In the genomic region with DNA sequence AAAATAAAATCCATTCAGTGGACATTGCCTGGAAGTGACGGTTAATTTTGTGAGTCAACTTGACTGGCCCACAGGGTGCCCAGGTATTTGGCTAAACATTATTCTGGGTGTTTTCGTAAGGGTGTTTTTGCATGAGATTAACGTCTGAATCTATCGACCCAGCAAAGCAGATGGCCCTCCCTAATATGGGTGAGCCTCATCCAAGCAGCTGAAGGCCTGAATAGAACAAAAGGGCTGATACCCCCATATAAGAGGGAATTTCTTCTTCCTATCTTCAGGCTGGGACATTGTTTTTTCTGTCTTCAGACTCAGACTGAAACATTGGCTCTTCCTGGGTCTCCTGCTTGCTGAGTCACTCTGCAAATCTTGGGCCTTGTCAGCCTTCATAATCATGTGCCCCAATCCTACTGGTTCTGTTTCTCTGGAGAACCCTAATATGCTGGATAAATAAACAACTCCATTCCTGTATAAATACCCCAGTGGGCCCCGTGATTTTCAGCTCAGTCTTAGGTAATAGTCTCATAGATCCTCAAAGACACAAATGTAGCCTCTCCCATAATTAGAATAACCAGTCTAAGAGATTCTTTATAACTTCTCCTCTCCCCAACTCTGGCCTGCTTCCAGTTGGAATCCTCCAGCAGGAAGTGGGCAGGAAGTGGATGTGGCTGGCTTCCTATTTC, we compare ENCODE assay signal across 15 cellular contexts. TPM values are rescaled to one million over a fixed set of nuclear protein-coding genes. Genes with fewer than 3 reads are reported as not detected.
A peak's percentile ranks its signal among the peaks of the same experiment; 100 is the strongest.
DNase-seq lines count a peak whose midpoint lies in the region; ATAC-seq and TF ChIP-seq lines count a peak whose summit lies in the region.
"Had no signal": no experiment of that assay in that cellular context is flagged by ENCODE, and none has a peak within 500 bp of the region (broad histone marks: within the 10 kb centered on the region; RNA-seq: fewer than 3 reads in every experiment).

No MANE protein-coding gene starts in this region.

- H3K4me1 ChIP-seq in PC-3 (ENCODE audit: insufficient read depth, low read length) (peaks cover 23% of the 10 kb centered on the region), osteoblast (ENCODE audit: insufficient read depth, low read length) (peaks cover 24% of the 10 kb centered on the region)

- H3K27ac ChIP-seq in PC-3 (ENCODE audit: low read length) (peak overlapping the region; percentile 37), osteoblast (ENCODE audit: low read depth, low read length) (peak overlapping the region; percentile 67)
- H3K27ac ChIP-seq: skin epidermis, WERI-Rb-1 had no signal

- intact Hi-C loops in PC-3 (cut with micrococcal nuclease) = no loop called here
- intact Hi-C loops in activated T-helper 2 cell treated with anti-CD3 and anti-CD28 coated beads, Interferon-gamma antibody, Interleukin-2, Interleukin-4, amounts not matched to agents 10 μg/mL and 5 μg/mL and 100 μg/mL, durations not matched to agents 14 hours and 24 hours and 36 hours (cut with micrococcal nuclease) = no loop called here

- no peak overlapping the region for H3K27ac Mint-ChIP-seq in activated T-helper 2 cell treated with anti-CD3 and anti-CD28 coated beads, Interferon-gamma antibody, Interleukin-2, Interleukin-4, amounts not matched to agents 10 μg/mL and 5 μg/mL and 100 μg/mL, durations not matched to agents 14 hours and 24 hours and 36 hours

- no peaks in the 10 kb centered on the region for H3K27me3 Mint-ChIP-seq in activated T-helper 2 cell treated with anti-CD3 and anti-CD28 coated beads, Interferon-gamma antibody, Interleukin-2, Interleukin-4, amounts not matched to agents 10 μg/mL and 5 μg/mL and 100 μg/mL, durations not matched to agents 14 hours and 24 hours and 36 hours (ENCODE audit: low read depth)
- H3K27me3 Mint-ChIP-seq: stimulated activated naive CD8-positive, alpha-beta T cell treated with anti-CD3 and anti-CD28 coated beads, Interleukin-15, amount 100 ng/mL, for 72 hours had no signal

- H3K27me3 ChIP-seq in PC-3 (ENCODE audit: low read length) = no peaks in the 10 kb centered on the region
- H3K27me3 ChIP-seq in osteoblast (ENCODE audit: insufficient read depth, low read length) = no peaks in the 10 kb centered on the region

- peaks cover 2% of the 10 kb centered on the region for H3K4me1 Mint-ChIP-seq in activated T-helper 2 cell treated with anti-CD3 and anti-CD28 coated beads, Interferon-gamma antibody, Interleukin-2, Interleukin-4, amounts not matched to agents 10 μg/mL and 5 μg/mL and 100 μg/mL, durations not matched to agents 14 hours and 24 hours and 36 hours (ENCODE audit: low read depth)
- H3K4me1 Mint-ChIP-seq: stimulated activated naive CD8-positive, alpha-beta T cell treated with anti-CD3 and anti-CD28 coated beads, Interleukin-15, amount 100 ng/mL, for 72 hours had no signal

- ATAC-seq in PC-3 (peak; percentile 53), HG03571 (IDR thresholded peaks at IDR 0.05; ENCODE audit: unreplicated experiment) (no peak)
- ATAC-seq: stimulated activated naive CD8-positive, alpha-beta T cell treated with anti-CD3 and anti-CD28 coated beads, Interleukin-15, amount 100 ng/mL, for 72 hours had no signal

- POLR2A ChIA-PET in PC-3 (lab: Charles Lee; ENCODE audit: unreplicated experiment) = no interaction called here

- H3K4me3 Mint-ChIP-seq in activated T-helper 2 cell treated with anti-CD3 and anti-CD28 coated beads, Interferon-gamma antibody, Interleukin-2, Interleukin-4, amounts not matched to agents 10 μg/mL and 5 μg/mL and 100 μg/mL, durations not matched to agents 14 hours and 24 hours and 36 hours (ENCODE audit: low read depth) = no peak overlapping the region
- H3K4me3 Mint-ChIP-seq: neural crest cell; stimulated activated naive CD8-positive, alpha-beta T cell treated with anti-CD3 and anti-CD28 coated beads, Interleukin-15, amount 100 ng/mL, for 72 hours had no signal

- BruUV-seq in PC-3 (replicated peaks; lab: Mats Ljungman, UMichigan) = no TSS peak

- H3K9me3 ChIP-seq in PC-3 (ENCODE audit: low read length) (no peaks in the 10 kb centered on the region), osteoblast (ENCODE audit: low read depth, low read length) (no peaks in the 10 kb centered on the region)
- H3K9me3 ChIP-seq: HAP-1 had no signal

- H2AFZ ChIP-seq in PC-3 (ENCODE audit: low read length) (no peak overlapping the region), osteoblast (ENCODE audit: low read length) (peak overlapping the region; percentile 53)

- TF ChIP-seq CTCF in PC-3 (conservative IDR thresholded peaks at IDR 0.05; ENCODE audit: low read depth, low read length) = no peak
- TF ChIP-seq CTCF in osteoblast (IDR thresholded peaks at IDR 0.05; ENCODE audit: extremely low read depth, low read depth, low read length) = no peak

- no peaks in the 10 kb centered on the region for H3K9me2 ChIP-seq in PC-3 (replicated peaks; ENCODE audit: low read length)

- H3K79me2 ChIP-seq in PC-3 (ENCODE audit: low read length) = no peaks in the 10 kb centered on the region
- H3K79me2 ChIP-seq in osteoblast (ENCODE audit: insufficient read depth, low read length) = no peaks in the 10 kb centered on the region

- DNase-seq in EH (ENCODE audit: low read depth) (peak; percentile 69), PC-3 (peak; percentile 42), dermis blood vessel endothelial cell (peak; percentile 11), osteoblast (ENCODE audit: insufficient read length, low spot score, missing footprints) (no peak), DMS153 (lab: John Stamatoyannopoulos, UW) (no peak), C1 segment of cervical spinal cord (lab: John Stamatoyannopoulos, UW) (no peak)
- no peak for DNase-seq in activated T-helper 2 cell treated with anti-CD3 and anti-CD28 coated beads, Interferon-gamma antibody, Interleukin-2, Interleukin-4, amounts not matched to agents 10 μg/mL and 5 μg/mL and 100 μg/mL, durations not matched to agents 14 hours and 24 hours and 36 hours (ENCODE audit: low spot score)
- DNase-seq: activated naive CD4-positive, alpha-beta T cell treated with Interleukin-2 at 50 U/mL for 16 hours; stimulated activated naive CD8-positive, alpha-beta T cell treated with anti-CD3 and anti-CD28 coated beads, Interleukin-15, amount 100 ng/mL, for 72 hours; WERI-Rb-1 had no signal

- no peaks in the 10 kb centered on the region for H4K20me1 ChIP-seq in PC-3 (ENCODE audit: low read length)
- no peaks in the 10 kb centered on the region for H4K20me1 ChIP-seq in osteoblast (ENCODE audit: insufficient read depth, low read length)

- H3K36me3 Mint-ChIP-seq in activated T-helper 2 cell treated with anti-CD3 and anti-CD28 coated beads, Interferon-gamma antibody, Interleukin-2, Interleukin-4, amounts not matched to agents 10 μg/mL and 5 μg/mL and 100 μg/mL, durations not matched to agents 14 hours and 24 hours and 36 hours (ENCODE audit: low read depth) = no peaks in the 10 kb centered on the region

- H3K9me3 Mint-ChIP-seq in activated T-helper 2 cell treated with anti-CD3 and anti-CD28 coated beads, Interferon-gamma antibody, Interleukin-2, Interleukin-4, amounts not matched to agents 10 μg/mL and 5 μg/mL and 100 μg/mL, durations not matched to agents 14 hours and 24 hours and 36 hours = no peaks in the 10 kb centered on the region
- H3K9me3 Mint-ChIP-seq: stimulated activated naive CD8-positive, alpha-beta T cell treated with anti-CD3 and anti-CD28 coated beads, Interleukin-15, amount 100 ng/mL, for 72 hours had no signal

- no peaks in the 10 kb centered on the region for H3K36me3 ChIP-seq in PC-3 (ENCODE audit: low read depth, low read length)
- H3K36me3 ChIP-seq in osteoblast (ENCODE audit: insufficient read depth, low read length) = no peaks in the 10 kb centered on the region
- H3K36me3 ChIP-seq: HAP-1, WERI-Rb-1 had no signal

- CTCF ChIA-PET in PC-3 (lab: Charles Lee) = no interaction called here

- H3K4me2 ChIP-seq in PC-3 (ENCODE audit: low read length) (0 out of 2 replicates have a peak overlapping the region, but pooled peaks have one; percentile 30), osteoblast (ENCODE audit: insufficient read depth, low read length) (peak overlapping the region; percentile 10)

- no peaks in the 10 kb centered on the region for H3F3A ChIP-seq in PC-3 (ENCODE audit: low read length, unreplicated experiment)

- H3K4me3 ChIP-seq in PC-3 (ENCODE audit: low read length) = no peak overlapping the region
- no peak overlapping the region for H3K4me3 ChIP-seq in osteoblast (ENCODE audit: insufficient read depth, low read length)
- H3K4me3 ChIP-seq: HAP-1, lung, skin epidermis had no signal

- no peak overlapping the region for H3K9ac ChIP-seq in PC-3 (ENCODE audit: low read length)

RNA-seq across cellular contexts. Expression of a gene that starts 33.1 kb away (rescaled TPM):
- total RNA-seq in PC-3 (2014; rRNA removed) (167 and 185 TPM in 2 replicates), dermis blood vessel endothelial cell (426 and 470 TPM in 2 replicates), osteoblast (160 and 203 TPM in 2 replicates)
- total RNA-seq in activated T-helper 2 cell treated with anti-CD3 and anti-CD28 coated beads, Interferon-gamma antibody, Interleukin-2, Interleukin-4, amounts not matched to agents 10 μg/mL and 5 μg/mL and 100 μg/mL, durations not matched to agents 14 hours and 24 hours and 36 hours = 250 and 251 TPM in 2 replicates

Comparison
In these comparisons a context has a peak if more than half of its experiments do, and no peak if none do; other contexts are left out.
1. DNase-seq: peak in EH (single experiment), PC-3 (single experiment) and dermis blood vessel endothelial cell (single experiment); none in osteoblast (single experiment), DMS153 (single experiment), activated T-helper 2 cell treated with anti-CD3 and anti-CD28 coated beads, Interferon-gamma antibody, Interleukin-2, Interleukin-4, amounts not matched to agents 10 μg/mL and 5 μg/mL and 100 μg/mL, durations not matched to agents 14 hours and 24 hours and 36 hours (single experiment) and C1 segment of cervical spinal cord (0 of 14).